Comparison of ENCODE assay signal across 8 cellular contexts in genomic region chr6:133040025-133040838, GRCh38.
DNase-seq lines count a peak whose midpoint lies in the region; ATAC-seq and TF ChIP-seq lines count a peak whose summit lies in the region.

No MANE protein-coding gene starts in this region.

- no peaks in the 10 kb centered on the region for H3K9me3 ChIP-seq in MM.1S (replicated peaks; ENCODE audit: insufficient read depth, low read length)

- no peaks in the 10 kb centered on the region for H3K36me3 ChIP-seq in MM.1S (replicated peaks; ENCODE audit: insufficient read depth, low read length)

- H3K79me2 ChIP-seq in MM.1S (ENCODE audit: low read length) = no peaks in the 10 kb centered on the region

- ATAC-seq in HG02610 (IDR thresholded peaks at IDR 0.05; ENCODE audit: unreplicated experiment) = no peak

- H3K4me2 ChIP-seq in MM.1S (ENCODE audit: low read depth, low read length) = no peak overlapping the region

- no peaks in the 10 kb centered on the region for H3K9me2 ChIP-seq in MM.1S (replicated peaks; ENCODE audit: insufficient read depth, low read length)

- H3K27me3 ChIP-seq in MM.1S (replicated peaks; ENCODE audit: insufficient read depth, low read length) (no peaks in the 10 kb centered on the region), dorsolateral prefrontal cortex (no peaks in the 10 kb centered on the region)

- no peaks in the 10 kb centered on the region for H4K20me1 ChIP-seq in MM.1S (ENCODE audit: insufficient read depth, low read length)

- intact Hi-C loops in dorsolateral prefrontal cortex (cut with DNase I) = loop anchor here in 1 of 2 donors (10.0 kb wide), 1 partner anchor 55 kb away; no protein-coding TSS in a partner anchor

- H2AFZ ChIP-seq in MM.1S (ENCODE audit: low read length) = 0 out of 2 replicates have a peak overlapping the region, but pooled peaks have one; percentile 4

- H3K4me3 ChIP-seq in MM.1S (ENCODE audit: low read length) = no peak overlapping the region
- no peak overlapping the region for H3K4me3 ChIP-seq in dorsolateral prefrontal cortex

- peak; percentile 63 for TF ChIP-seq CTCF in MM.1S (IDR thresholded peaks at IDR 0.05; ENCODE audit: low read length)
- TF ChIP-seq CTCF in dorsolateral prefrontal cortex (IDR thresholded peaks at IDR 0.05 in 54 of 56, conservative IDR thresholded peaks at IDR 0.05 in 2 of 56; ENCODE audit: low read depth in 1 of 56, partially characterized antibody in 56 of 56) = peak; percentile 18 to 67 (median 49)

- H3K4me1 ChIP-seq in MM.1S (ENCODE audit: low read length) = 0 out of 2 replicates have a peak, but pooled peaks cover 7% of the 10 kb centered on the region

- peak; percentile 58 for DNase-seq in DMS53 (lab: John Stamatoyannopoulos, UW)
- no peak for DNase-seq in DMS53 treated with DMSO at 0.1 percent for 48 hours (lab: John Stamatoyannopoulos, UW; ENCODE audit: unreplicated experiment)
- DNase-seq in MM.1S = peak; percentile 38
- DNase-seq in dorsolateral prefrontal cortex = no peak
- DNase-seq in pons (ENCODE audit: low spot score) = peak; percentile 26
- DNase-seq in dedifferentiated amniotic fluid mesenchymal stem cell (ENCODE audit: extremely low spot score) = no peak
- DNase-seq in activated T-cell treated with anti-CD3 and anti-CD28 coated beads, Interleukin-2, amount 50 U/mL, for 1 hour = no peak

- H3F3A ChIP-seq in MM.1S (ENCODE audit: insufficient read depth, low read length) = no peaks in the 10 kb centered on the region

- no peak overlapping the region for H3K9ac ChIP-seq in MM.1S (ENCODE audit: low read length)

- H3K27ac ChIP-seq in MM.1S (ENCODE audit: low read length) = no peak overlapping the region
- no peak overlapping the region for H3K27ac ChIP-seq in dorsolateral prefrontal cortex

Comparison
In these comparisons a context has a peak if more than half of its experiments do, and no peak if none do; other contexts are left out.
1. DNase-seq: peak in DMS53 (single experiment), MM.1S (single experiment) and pons (single experiment); none in DMS53 treated with DMSO at 0.1 percent for 48 hours (single experiment), dorsolateral prefrontal cortex (0 of 10), dedifferentiated amniotic fluid mesenchymal stem cell (single experiment) and activated T-cell treated with anti-CD3 and anti-CD28 coated beads, Interleukin-2, amount 50 U/mL, for 1 hour (single experiment).